In the genomic region with DNA sequence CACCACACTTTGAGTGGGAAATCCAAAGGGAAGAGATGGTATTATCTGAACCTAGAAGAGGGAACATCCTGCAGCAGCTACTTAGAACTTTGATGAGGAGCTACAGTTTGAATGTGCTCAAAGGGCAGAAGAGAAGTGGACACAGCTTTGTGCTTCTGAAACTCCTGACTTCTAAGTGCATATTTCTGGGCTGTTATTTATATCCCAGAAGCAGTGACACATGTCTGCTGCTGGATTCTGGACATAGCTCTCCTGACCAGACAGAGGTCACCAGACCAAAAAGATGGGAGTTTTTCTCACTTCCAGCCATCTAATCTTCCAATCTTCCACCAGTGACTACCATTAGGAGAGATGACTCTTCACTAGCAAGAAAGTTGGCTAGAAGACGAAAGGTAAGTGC, we compare ENCODE assay signal across 4 cellular contexts.
"Had no signal": no experiment of that assay in that cellular context is flagged by ENCODE, and none has a peak within 500 bp of the region (broad histone marks: within the 10 kb centered on the region; RNA-seq: fewer than 3 reads in every experiment).

No MANE protein-coding gene starts in this region.

- H3K9me3 Mint-ChIP-seq: GM23338, H9 had no signal

- DNase-seq: H9, HCEC 1CT, IMR-90 had no signal

- H3K4me2 ChIP-seq: GM23338 had no signal

- ATAC-seq: GM23338 had no signal

- H3K4me3 ChIP-seq: GM23338 had no signal

- H3K27ac Mint-ChIP-seq: GM23338, H9 had no signal

- H3K4me3 Mint-ChIP-seq: GM23338, H9 had no signal

- H2AFZ ChIP-seq: GM23338 had no signal
